Comparison of ENCODE assay signal across 2 cellular contexts in the genomic region with DNA sequence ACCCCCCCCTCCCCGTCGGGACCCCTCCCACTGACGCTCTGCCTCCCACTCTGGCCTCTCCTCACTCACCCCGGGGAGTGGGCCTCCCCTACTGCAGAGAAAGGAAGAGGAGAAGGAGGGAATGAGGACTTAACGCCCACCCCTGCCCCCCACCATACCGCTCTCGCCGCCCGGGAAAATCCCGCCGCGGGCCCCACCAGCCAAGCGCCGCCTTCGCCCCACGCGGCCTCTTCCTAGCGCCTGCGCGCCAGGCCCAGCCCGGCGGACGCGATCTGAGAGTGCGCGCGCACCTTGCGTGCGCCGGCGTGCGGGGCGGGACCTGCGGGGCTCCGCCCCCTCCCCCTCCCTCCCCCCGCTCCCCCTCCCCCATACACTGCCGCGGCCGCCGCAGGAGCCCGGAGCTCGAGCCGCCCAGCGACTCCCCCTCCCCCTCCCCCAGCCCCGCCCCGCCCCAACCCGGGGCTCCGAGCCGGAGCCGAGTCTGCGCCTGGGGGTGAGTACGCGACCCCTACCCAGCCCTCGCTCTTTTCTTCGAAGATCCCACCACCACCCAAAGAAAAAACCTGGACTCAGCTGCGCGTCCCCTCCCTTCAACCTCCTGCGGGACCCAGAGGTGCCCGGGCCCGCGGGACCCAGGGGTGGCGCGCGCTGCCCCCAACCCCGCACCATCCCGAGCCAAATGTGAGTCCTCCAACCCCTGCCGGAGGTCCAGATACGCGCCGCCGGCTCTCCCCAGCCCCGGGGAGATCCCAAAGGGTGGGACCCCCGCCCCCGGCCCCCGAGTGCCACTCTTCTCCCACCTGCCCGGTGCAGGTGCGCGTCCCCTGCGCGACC.
TF ChIP-seq lines count a peak whose summit lies in the region.

A gene (minus strand): TSS at position 267 of the 834 bp plus-strand sequence. CDS start 10,841 bp downstream, outside the sequence.
A gene (plus strand): TSS at position 369 of the 834 bp plus-strand sequence. CDS start 7,031 bp downstream, outside the sequence.

TF ChIP-seq in GM12891, 5 proteins besides CTCF, POLR2A, EP300 and RAD21:
- TF ChIP-seq POLR2AphosphoS5 (IDR thresholded peaks at IDR 0.05; ENCODE audit: low read depth, low read length): peak; percentile 74; the same call in 1 of the 2 replicates
- TF ChIP-seq POU2F2 (IDR thresholded peaks at IDR 0.05; ENCODE audit: low read depth, low read length): no peak
- 0 out of 2 replicates have a peak, but pooled peaks have one; percentile 32 for TF ChIP-seq TAF1 (IDR thresholded peaks at IDR 0.05; ENCODE audit: low read depth, low read length)
- TF ChIP-seq PAX5 (IDR thresholded peaks at IDR 0.05; ENCODE audit: insufficient read depth, low read length, severe bottlenecking): no peak
- TF ChIP-seq SPI1 (IDR thresholded peaks at IDR 0.05; ENCODE audit: low read depth, low read length): no peak

TF ChIP-seq in GM12878, 131 proteins besides CTCF, POLR2A, EP300 and RAD21:
- TF ChIP-seq CBFB (IDR thresholded peaks at IDR 0.05; ENCODE audit: low read depth) (no peak), HDAC6 (IDR thresholded peaks at IDR 0.05; ENCODE audit: unreplicated experiment) (no peak), IRF4 (IDR thresholded peaks at IDR 0.05; ENCODE audit: low read depth, low read length) (no peak), IKZF1 (conservative IDR thresholded peaks at IDR 0.05) (peak; percentile 76; the same call in 1 of the 2 replicates), CBX5 (IDR thresholded peaks at IDR 0.05; ENCODE audit: low read depth) (no peak), RELA (IDR thresholded peaks at IDR 0.05; ENCODE audit: borderline replicate concordance, partially characterized antibody) (peak; percentile 64), BACH1 (IDR thresholded peaks at IDR 0.05; ENCODE audit: borderline replicate concordance) (peak; percentile 12; the same call in 1 of the 2 replicates), SP1 (IDR thresholded peaks at IDR 0.05; ENCODE audit: low read depth, low read length) (peak; percentile 47), KDM1A (IDR thresholded peaks at IDR 0.05; ENCODE audit: borderline replicate concordance) (no peak), TCF12 (IDR thresholded peaks at IDR 0.05; ENCODE audit: low read depth, low read length) (no peak), ASH2L (IDR thresholded peaks at IDR 0.05; ENCODE audit: borderline replicate concordance, low read depth) (no peak), GATAD2B (conservative IDR thresholded peaks at IDR 0.05; ENCODE audit: low read depth) (0 out of 2 replicates have a peak, but pooled peaks have one; percentile 27), POLR2AphosphoS5 (IDR thresholded peaks at IDR 0.05; ENCODE audit: low read length) (peak; percentile 72; the same call in 1 of the 2 replicates), NRF1 (conservative IDR thresholded peaks at IDR 0.05; ENCODE audit: low read depth, low read length) (peak; percentile 92), NR2C1 (IDR thresholded peaks at IDR 0.05) (no peak), MYC (IDR thresholded peaks at IDR 0.05; ENCODE audit: insufficient read depth, insufficient read length, insufficient replicate concordance, low read length, severe bottlenecking) (no peak), RAD51 (IDR thresholded peaks at IDR 0.05) (no peak), STAT3 (IDR thresholded peaks at IDR 0.05; ENCODE audit: low read depth, low read length) (no peak), SMAD5 (IDR thresholded peaks at IDR 0.05; ENCODE audit: low read depth) (no peak), MTA2 (IDR thresholded peaks at IDR 0.05; ENCODE audit: low read depth) (no peak), KLF5 (IDR thresholded peaks at IDR 0.05; ENCODE audit: partially characterized antibody) (no peak)
- TF ChIP-seq, protein P1, sequence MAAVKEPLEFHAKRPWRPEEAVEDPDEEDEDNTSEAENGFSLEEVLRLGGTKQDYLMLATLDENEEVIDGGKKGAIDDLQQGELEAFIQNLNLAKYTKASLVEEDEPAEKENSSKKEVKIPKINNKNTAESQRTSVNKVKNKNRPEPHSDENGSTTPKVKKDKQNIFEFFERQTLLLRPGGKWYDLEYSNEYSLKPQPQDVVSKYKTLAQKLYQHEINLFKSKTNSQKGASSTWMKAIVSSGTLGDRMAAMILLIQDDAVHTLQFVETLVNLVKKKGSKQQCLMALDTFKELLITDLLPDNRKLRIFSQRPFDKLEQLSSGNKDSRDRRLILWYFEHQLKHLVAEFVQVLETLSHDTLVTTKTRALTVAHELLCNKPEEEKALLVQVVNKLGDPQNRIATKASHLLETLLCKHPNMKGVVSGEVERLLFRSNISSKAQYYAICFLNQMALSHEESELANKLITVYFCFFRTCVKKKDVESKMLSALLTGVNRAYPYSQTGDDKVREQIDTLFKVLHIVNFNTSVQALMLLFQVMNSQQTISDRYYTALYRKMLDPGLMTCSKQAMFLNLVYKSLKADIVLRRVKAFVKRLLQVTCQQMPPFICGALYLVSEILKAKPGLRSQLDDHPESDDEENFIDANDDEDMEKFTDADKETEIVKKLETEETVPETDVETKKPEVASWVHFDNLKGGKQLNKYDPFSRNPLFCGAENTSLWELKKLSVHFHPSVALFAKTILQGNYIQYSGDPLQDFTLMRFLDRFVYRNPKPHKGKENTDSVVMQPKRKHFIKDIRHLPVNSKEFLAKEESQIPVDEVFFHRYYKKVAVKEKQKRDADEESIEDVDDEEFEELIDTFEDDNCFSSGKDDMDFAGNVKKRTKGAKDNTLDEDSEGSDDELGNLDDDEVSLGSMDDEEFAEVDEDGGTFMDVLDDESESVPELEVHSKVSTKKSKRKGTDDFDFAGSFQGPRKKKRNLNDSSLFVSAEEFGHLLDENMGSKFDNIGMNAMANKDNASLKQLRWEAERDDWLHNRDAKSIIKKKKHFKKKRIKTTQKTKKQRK (IDR thresholded peaks at IDR 0.05; ENCODE audit: low read depth, low read length): no peak
- TF ChIP-seq, protein P2, sequence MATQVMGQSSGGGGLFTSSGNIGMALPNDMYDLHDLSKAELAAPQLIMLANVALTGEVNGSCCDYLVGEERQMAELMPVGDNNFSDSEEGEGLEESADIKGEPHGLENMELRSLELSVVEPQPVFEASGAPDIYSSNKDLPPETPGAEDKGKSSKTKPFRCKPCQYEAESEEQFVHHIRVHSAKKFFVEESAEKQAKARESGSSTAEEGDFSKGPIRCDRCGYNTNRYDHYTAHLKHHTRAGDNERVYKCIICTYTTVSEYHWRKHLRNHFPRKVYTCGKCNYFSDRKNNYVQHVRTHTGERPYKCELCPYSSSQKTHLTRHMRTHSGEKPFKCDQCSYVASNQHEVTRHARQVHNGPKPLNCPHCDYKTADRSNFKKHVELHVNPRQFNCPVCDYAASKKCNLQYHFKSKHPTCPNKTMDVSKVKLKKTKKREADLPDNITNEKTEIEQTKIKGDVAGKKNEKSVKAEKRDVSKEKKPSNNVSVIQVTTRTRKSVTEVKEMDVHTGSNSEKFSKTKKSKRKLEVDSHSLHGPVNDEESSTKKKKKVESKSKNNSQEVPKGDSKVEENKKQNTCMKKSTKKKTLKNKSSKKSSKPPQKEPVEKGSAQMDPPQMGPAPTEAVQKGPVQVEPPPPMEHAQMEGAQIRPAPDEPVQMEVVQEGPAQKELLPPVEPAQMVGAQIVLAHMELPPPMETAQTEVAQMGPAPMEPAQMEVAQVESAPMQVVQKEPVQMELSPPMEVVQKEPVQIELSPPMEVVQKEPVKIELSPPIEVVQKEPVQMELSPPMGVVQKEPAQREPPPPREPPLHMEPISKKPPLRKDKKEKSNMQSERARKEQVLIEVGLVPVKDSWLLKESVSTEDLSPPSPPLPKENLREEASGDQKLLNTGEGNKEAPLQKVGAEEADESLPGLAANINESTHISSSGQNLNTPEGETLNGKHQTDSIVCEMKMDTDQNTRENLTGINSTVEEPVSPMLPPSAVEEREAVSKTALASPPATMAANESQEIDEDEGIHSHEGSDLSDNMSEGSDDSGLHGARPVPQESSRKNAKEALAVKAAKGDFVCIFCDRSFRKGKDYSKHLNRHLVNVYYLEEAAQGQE (IDR thresholded peaks at IDR 0.05; ENCODE audit: low read depth, low read length): no peak
- TF ChIP-seq, protein P3, sequence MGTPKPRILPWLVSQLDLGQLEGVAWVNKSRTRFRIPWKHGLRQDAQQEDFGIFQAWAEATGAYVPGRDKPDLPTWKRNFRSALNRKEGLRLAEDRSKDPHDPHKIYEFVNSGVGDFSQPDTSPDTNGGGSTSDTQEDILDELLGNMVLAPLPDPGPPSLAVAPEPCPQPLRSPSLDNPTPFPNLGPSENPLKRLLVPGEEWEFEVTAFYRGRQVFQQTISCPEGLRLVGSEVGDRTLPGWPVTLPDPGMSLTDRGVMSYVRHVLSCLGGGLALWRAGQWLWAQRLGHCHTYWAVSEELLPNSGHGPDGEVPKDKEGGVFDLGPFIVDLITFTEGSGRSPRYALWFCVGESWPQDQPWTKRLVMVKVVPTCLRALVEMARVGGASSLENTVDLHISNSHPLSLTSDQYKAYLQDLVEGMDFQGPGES (IDR thresholded peaks at IDR 0.05): no peak
- TF ChIP-seq, protein P4, sequence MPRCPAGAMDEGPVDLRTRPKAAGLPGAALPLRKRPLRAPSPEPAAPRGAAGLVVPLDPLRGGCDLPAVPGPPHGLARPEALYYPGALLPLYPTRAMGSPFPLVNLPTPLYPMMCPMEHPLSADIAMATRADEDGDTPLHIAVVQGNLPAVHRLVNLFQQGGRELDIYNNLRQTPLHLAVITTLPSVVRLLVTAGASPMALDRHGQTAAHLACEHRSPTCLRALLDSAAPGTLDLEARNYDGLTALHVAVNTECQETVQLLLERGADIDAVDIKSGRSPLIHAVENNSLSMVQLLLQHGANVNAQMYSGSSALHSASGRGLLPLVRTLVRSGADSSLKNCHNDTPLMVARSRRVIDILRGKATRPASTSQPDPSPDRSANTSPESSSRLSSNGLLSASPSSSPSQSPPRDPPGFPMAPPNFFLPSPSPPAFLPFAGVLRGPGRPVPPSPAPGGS (IDR thresholded peaks at IDR 0.05; ENCODE audit: borderline replicate concordance, insufficient read depth, low read depth, low read length, poor library complexity, severe bottlenecking): peak; percentile 17
- TF ChIP-seq, protein P5, sequence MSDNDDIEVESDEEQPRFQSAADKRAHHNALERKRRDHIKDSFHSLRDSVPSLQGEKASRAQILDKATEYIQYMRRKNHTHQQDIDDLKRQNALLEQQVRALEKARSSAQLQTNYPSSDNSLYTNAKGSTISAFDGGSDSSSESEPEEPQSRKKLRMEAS (IDR thresholded peaks at IDR 0.05; ENCODE audit: low read depth, low read length): peak; percentile 58; the same call in 1 of the 2 replicates
